ENCODE assay signal across 9 cellular contexts in the genomic region with DNA sequence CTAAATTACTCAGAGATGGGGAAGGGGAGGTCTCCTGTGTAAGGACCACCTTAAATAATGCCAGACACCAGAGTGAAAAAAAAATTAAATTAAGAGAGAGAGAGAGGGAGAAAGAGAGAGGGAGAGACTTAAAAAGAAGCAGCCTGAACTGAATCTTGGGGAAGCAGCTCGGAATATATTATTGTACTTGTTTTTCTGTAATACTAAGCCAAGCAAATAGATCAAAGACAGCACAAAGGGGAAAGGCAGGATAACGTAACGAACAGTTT. TPM values are rescaled to one million over a fixed set of nuclear protein-coding genes. Genes with fewer than 3 reads are reported as not detected.
DNase-seq lines count a peak whose midpoint lies in the region; ATAC-seq and TF ChIP-seq lines count a peak whose summit lies in the region.
"Had no signal": no experiment of that assay in that cellular context is flagged by ENCODE, and none has a peak within 500 bp of the region (broad histone marks: within the 10 kb centered on the region; RNA-seq: fewer than 3 reads in every experiment).

No MANE protein-coding gene starts in this region.

- TF ChIP-seq CTCF in mammary epithelial cell (conservative IDR thresholded peaks at IDR 0.05 in 1 of 2, IDR thresholded peaks at IDR 0.05 in 1 of 2; ENCODE audit: extremely low read depth in 1 of 2, insufficient read depth in 1 of 2, low read depth in 1 of 2, low read length in 2 of 2): no peak
- no peak for TF ChIP-seq CTCF in upper lobe of left lung (IDR thresholded peaks at IDR 0.05)

- H3K36me3 ChIP-seq in mammary epithelial cell (ENCODE audit: insufficient read depth, low read length) (no peaks in the 10 kb centered on the region), mucosa of rectum (ENCODE audit: control insufficient read depth in 2 of 2, insufficient read depth in 2 of 2, low read length in 2 of 2) (no peaks in the 10 kb centered on the region), upper lobe of left lung (no peaks in the 10 kb centered on the region)

- no peaks in the 10 kb centered on the region for H4K20me1 ChIP-seq in mammary epithelial cell (ENCODE audit: insufficient read depth, low read length)

- in situ Hi-C loops in mammary epithelial cell (cut with MboI; ENCODE audit: low sequenced_read_pairs in 2 of 2): no loop called here

- H3K4me3 ChIP-seq in mammary epithelial cell (replicated peaks in 1 of 3; ENCODE audit: insufficient read depth in 1 of 3, low read depth in 2 of 3, low read length in 3 of 3): no peak overlapping the region
- H3K4me3 ChIP-seq in mucosa of rectum (ENCODE audit: low read length in 2 of 2): peak overlapping the region; percentile 64
- peak overlapping the region in 3 of 4 donors; percentile 57 to 67 (median 60) for H3K4me3 ChIP-seq in upper lobe of left lung

- no TSS peak for BruUV-seq in mammary epithelial cell (replicated peaks; lab: Mats Ljungman, UMichigan)

- peak overlapping the region; percentile 76 for H3K4me3 Mint-ChIP-seq in activated naive CD4-positive, alpha-beta T cell treated with anti-CD3 and anti-CD28 coated beads, Interleukin-2, amount 50 U/mL, for 24 hours

- H3K27ac ChIP-seq in mammary epithelial cell (ENCODE audit: insufficient read depth, low read depth, low read length) (no peak overlapping the region), mucosa of rectum (ENCODE audit: low read depth in 2 of 2, low read length in 2 of 2) (peak overlapping the region; percentile 86 to 92), upper lobe of left lung (peak overlapping the region; percentile 96 to 99 (median 98))

- 20% methylated on average over 2 of the region's 3 CpGs for WGBS in mammary epithelial cell (ENCODE audit: low coverage, missing lambda C conversion rate)
- WGBS in upper lobe of left lung, 2 donors: 17 to 19% methylated on average over 3 of the region's 3 CpGs

- H3K27ac Mint-ChIP-seq in activated naive CD4-positive, alpha-beta T cell treated with anti-CD3 and anti-CD28 coated beads, Interleukin-2, amount 50 U/mL, for 24 hours: peak overlapping the region; percentile 60
- no peak overlapping the region for H3K27ac Mint-ChIP-seq in activated naive CD4-positive, alpha-beta T cell treated with anti-CD3 and anti-CD28 coated beads, Interleukin-2, amount 50 U/mL, for 72 hours

- no peaks in the 10 kb centered on the region for H3K79me2 ChIP-seq in mammary epithelial cell (ENCODE audit: insufficient read depth, low read length)

- H3K9ac ChIP-seq in mammary epithelial cell (ENCODE audit: insufficient read depth, low read length): no peak overlapping the region
- H3K9ac ChIP-seq in mucosa of rectum (ENCODE audit: low read depth in 1 of 2, low read length in 2 of 2): peak overlapping the region; percentile 43 to 75

- no peak for TF ChIP-seq POLR2A in upper lobe of left lung (IDR thresholded peaks at IDR 0.05)

- H3K36me3 Mint-ChIP-seq in activated naive CD4-positive, alpha-beta T cell treated with anti-CD3 and anti-CD28 coated beads, Interleukin-2, amount 50 U/mL, for 24 hours: peaks cover 2% of the 10 kb centered on the region
- peaks cover 5% of the 10 kb centered on the region in 2 donors for H3K36me3 Mint-ChIP-seq in activated naive CD4-positive, alpha-beta T cell treated with anti-CD3 and anti-CD28 coated beads, Interleukin-2, amount 50 U/mL, for 72 hours

- H3K27me3 Mint-ChIP-seq in activated naive CD4-positive, alpha-beta T cell treated with anti-CD3 and anti-CD28 coated beads, Interleukin-2, amount 50 U/mL, for 24 hours: peaks cover 34% of the 10 kb centered on the region

- dilution Hi-C loops in mammary epithelial cell (cut with HindIII; ENCODE audit: low sequenced_read_pairs): no loop called here

- H3K27me3 ChIP-seq in mammary epithelial cell (ENCODE audit: insufficient read depth, low read length) (peaks cover 63% of the 10 kb centered on the region), mucosa of rectum (ENCODE audit: control insufficient read depth in 2 of 2, insufficient read depth in 2 of 2, low read length in 2 of 2) (peaks cover 27 to 40% of the 10 kb centered on the region in 2 donors), upper lobe of left lung (peaks cover 0 to 4% (median 2%) of the 10 kb centered on the region in 4 donors)

- peak overlapping the region; percentile 98 for H3K4me2 ChIP-seq in mammary epithelial cell (ENCODE audit: insufficient read depth, low read depth, low read length)

- no peaks in the 10 kb centered on the region for H3K9me3 ChIP-seq in mammary epithelial cell (replicated peaks; ENCODE audit: insufficient read depth, low read length)
- H3K9me3 ChIP-seq in mucosa of rectum (ENCODE audit: control insufficient read depth in 2 of 2, low read length in 2 of 2): no peaks in the 10 kb centered on the region
- no peaks in the 10 kb centered on the region for H3K9me3 ChIP-seq in upper lobe of left lung

- peak overlapping the region; percentile 96 for H2AFZ ChIP-seq in mammary epithelial cell (ENCODE audit: low read depth, low read length)

- peaks cover 11% of the 10 kb centered on the region for H3K4me1 Mint-ChIP-seq in activated naive CD4-positive, alpha-beta T cell treated with anti-CD3 and anti-CD28 coated beads, Interleukin-2, amount 50 U/mL, for 24 hours

- no peaks in the 10 kb centered on the region for H3K9me3 Mint-ChIP-seq in activated naive CD4-positive, alpha-beta T cell treated with anti-CD3 and anti-CD28 coated beads, Interleukin-2, amount 50 U/mL, for 24 hours
- no peaks in the 10 kb centered on the region for H3K9me3 Mint-ChIP-seq in activated naive CD4-positive, alpha-beta T cell treated with anti-CD3 and anti-CD28 coated beads, Interleukin-2, amount 50 U/mL, for 72 hours

- intact Hi-C loops in mammary epithelial cell (cut with micrococcal nuclease): loop anchor here (5.0 to 10.0 kb wide), 3 partner anchors 183 to 967 kb away; a partner anchor contains a TSS

- DNase-seq in activated naive CD4-positive, alpha-beta T cell (lab: John Stamatoyannopoulos, UW): no peak
- no peak for DNase-seq in mammary epithelial cell
- DNase-seq in upper lobe of left lung: no peak
- DNase-seq in EL: no peak
- no peak for DNase-seq in activated naive CD4-positive, alpha-beta T cell treated with anti-CD3 and anti-CD28 coated beads, Interleukin-2, amount 50 U/mL, for 72 hours (ENCODE audit: low spot score in 2 of 2)
- DNase-seq in NCI-H1694 treated with DMSO at 0.1 percent for 48 hours (lab: John Stamatoyannopoulos, UW): no peak
- DNase-seq: SHP77 treated with DMSO at 0.1 percent for 48 hours had no signal

- no peak for TF ChIP-seq EP300 in upper lobe of left lung (IDR thresholded peaks at IDR 0.05)

- H3K4me1 ChIP-seq in mammary epithelial cell (ENCODE audit: insufficient read depth, low read length) (peaks cover 14% of the 10 kb centered on the region), mucosa of rectum (ENCODE audit: control insufficient read depth in 2 of 2, insufficient read depth in 2 of 2, low read length in 2 of 2) (peaks cover 6% of the 10 kb centered on the region in 2 donors), upper lobe of left lung (peaks cover 3 to 30% (median 15%) of the 10 kb centered on the region in 4 donors)

- ATAC-seq in upper lobe of left lung (ENCODE audit: low FRiP score in 2 of 2): no peak
- ATAC-seq in activated naive CD4-positive, alpha-beta T cell treated with anti-CD3 and anti-CD28 coated beads, Interleukin-2, amount 50 U/mL, for 72 hours: no peak

- CTCF ChIA-PET in mammary epithelial cell (lab: Charles Lee; ENCODE audit: low non-redundant PET): no interaction called here

RNA-seq across cellular contexts. Expression of a gene that starts 4.6 kb away (rescaled TPM):
- total RNA-seq in mammary epithelial cell: under 1 TPM; 0.45 to 0.50 TPM
- 0.26 TPM for polyA plus RNA-seq in mammary epithelial cell
- polyA minus RNA-seq in mammary epithelial cell: not detected
- total RNA-seq in upper lobe of left lung: 100 to 1,000 TPM; 104 to 237 (median 148) TPM
- total RNA-seq in activated naive CD4-positive, alpha-beta T cell treated with anti-CD3 and anti-CD28 coated beads, Interleukin-2, amount 50 U/mL, for 72 hours: 1 to 10 TPM; 4.1 to 6.1 TPM

Comparison
In these comparisons a context has a peak if more than half of its experiments do, and no peak if none do; other contexts are left out.
1. H3K4me3 ChIP-seq: peak in mucosa of rectum (2 of 2) and upper lobe of left lung (3 of 4); none in mammary epithelial cell (0 of 3).
2. RNA of a gene that starts 4.6 kb away (total RNA-seq): 104 to 237 TPM in upper lobe of left lung; 4.1 to 6.1 TPM in activated naive CD4-positive, alpha-beta T cell treated with anti-CD3 and anti-CD28 coated beads, Interleukin-2, amount 50 U/mL, for 72 hours and 0.45 to 0.50 TPM in mammary epithelial cell; every median in the first group is over 10 times any median in the second.